In the genomic region with DNA sequence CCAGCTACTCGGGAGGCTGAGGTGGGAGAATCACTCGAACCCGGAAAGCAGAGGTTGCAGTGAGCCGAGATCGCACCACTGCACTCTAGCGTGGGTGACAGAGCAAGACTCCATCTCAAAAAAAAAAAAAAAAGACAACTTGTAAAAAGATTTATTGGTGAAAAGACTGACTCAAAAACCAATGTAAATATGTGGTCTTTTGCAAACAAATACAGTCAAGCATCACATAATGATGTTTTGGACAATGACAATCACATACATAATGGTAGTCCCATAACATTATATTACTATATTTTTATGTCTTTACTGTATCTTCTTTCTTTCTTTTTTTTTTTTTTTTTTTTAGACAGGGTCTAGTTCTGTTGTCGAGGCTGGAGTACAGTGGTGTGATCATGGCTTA, we compare ENCODE assay signal across 22 cellular contexts. TPM values are rescaled to one million over a fixed set of nuclear protein-coding genes. Genes with fewer than 3 reads are reported as not detected.
DNase-seq lines count a peak whose midpoint lies in the region; ATAC-seq and TF ChIP-seq lines count a peak whose summit lies in the region.
"Had no signal": no experiment of that assay in that cellular context is flagged by ENCODE, and none has a peak within 500 bp of the region (broad histone marks: within the 10 kb centered on the region; RNA-seq: fewer than 3 reads in every experiment).

No MANE protein-coding gene starts in this region.

- H3K36me3 ChIP-seq in CD8-positive, alpha-beta T cell (ENCODE audit: insufficient read depth, low read length): no peaks in the 10 kb centered on the region
- no peaks in the 10 kb centered on the region; the same call in 1 of the 2 replicates for H3K36me3 ChIP-seq in GM23338 (ENCODE audit: insufficient read depth)

- H3K9me2 ChIP-seq in GM23338 (ENCODE audit: insufficient read depth): no peaks in the 10 kb centered on the region
- H3K9me2 ChIP-seq: SK-N-SH had no signal

- TF ChIP-seq CTCF in CD8-positive, alpha-beta T cell (IDR thresholded peaks at IDR 0.05): no peak
- TF ChIP-seq CTCF in GM23338 (conservative IDR thresholded peaks at IDR 0.05; ENCODE audit: low read depth in 2 of 2): no peak

- no peaks in the 10 kb centered on the region for H3F3A ChIP-seq in GM23338 (replicated peaks; ENCODE audit: low read depth)

- peaks cover 27% of the 10 kb centered on the region for H4K20me1 ChIP-seq in GM23338 (replicated peaks; ENCODE audit: insufficient read depth)

- H3K36me3 Mint-ChIP-seq in activated naive CD4-positive, alpha-beta T cell treated with anti-CD3 and anti-CD28 coated beads for 36 hours (ENCODE audit: low read depth): peaks cover 19% of the 10 kb centered on the region
- peaks cover 0 to 23% of the 10 kb centered on the region in 2 donors for H3K36me3 Mint-ChIP-seq in activated naive CD4-positive, alpha-beta T cell treated with anti-CD3 and anti-CD28 coated beads, Interleukin-2, amount 50 U/mL, for 72 hours
- peaks cover 40% of the 10 kb centered on the region for H3K36me3 Mint-ChIP-seq in CD8-positive, alpha-beta T cell
- H3K36me3 Mint-ChIP-seq in dendritic cell treated with granulocyte-macrophage colony-stimulating factor and Interleukin-4, amounts not matched to agents 40 ng/mL and 50 ng/mL, for 4 days (ENCODE audit: low read depth): peaks cover 50% of the 10 kb centered on the region
- peaks cover 7 to 24% of the 10 kb centered on the region in 2 donors for H3K36me3 Mint-ChIP-seq in stimulated activated naive B cell treated with anti-CD40 and anti-IgM and Interleukin-4, amounts not matched to agents 10 μg/mL and 1 μg/mL and 100 μg/mL, for 72 hours
- peaks cover 14% of the 10 kb centered on the region; the same call in 2 of the 3 replicates for H3K36me3 Mint-ChIP-seq in GM23338 (ENCODE audit: low read depth)

- no peaks in the 10 kb centered on the region for H3K9me3 Mint-ChIP-seq in activated naive CD4-positive, alpha-beta T cell treated with anti-CD3 and anti-CD28 coated beads for 36 hours
- H3K9me3 Mint-ChIP-seq in activated naive CD4-positive, alpha-beta T cell treated with anti-CD3 and anti-CD28 coated beads, Interleukin-2, amount 50 U/mL, for 72 hours: no peaks in the 10 kb centered on the region
- no peaks in the 10 kb centered on the region for H3K9me3 Mint-ChIP-seq in CD8-positive, alpha-beta T cell
- no peaks in the 10 kb centered on the region for H3K9me3 Mint-ChIP-seq in dendritic cell treated with granulocyte-macrophage colony-stimulating factor and Interleukin-4, amounts not matched to agents 40 ng/mL and 50 ng/mL, for 4 days
- no peaks in the 10 kb centered on the region for H3K9me3 Mint-ChIP-seq in stimulated activated naive B cell treated with anti-CD40 and anti-IgM and Interleukin-4, amounts not matched to agents 10 μg/mL and 1 μg/mL and 100 μg/mL, for 72 hours
- H3K9me3 Mint-ChIP-seq in GM23338: no peaks in the 10 kb centered on the region
- H3K9me3 Mint-ChIP-seq: CD8-positive, alpha-beta memory T cell had no signal

- H3K9me3 ChIP-seq in CD8-positive, alpha-beta T cell (ENCODE audit: low read length): no peaks in the 10 kb centered on the region
- H3K9me3 ChIP-seq: SK-N-SH had no signal

- H3K4me3 ChIP-seq in CD8-positive, alpha-beta T cell (ENCODE audit: low read depth, low read length): no peak overlapping the region
- no peak overlapping the region for H3K4me3 ChIP-seq in GM23338
- H3K4me3 ChIP-seq: BLaER1, GM12878 had no signal

- no peak overlapping the region for H3K4me2 ChIP-seq in GM23338
- H3K4me2 ChIP-seq: BLaER1, SK-N-SH had no signal

- peaks cover 71% of the 10 kb centered on the region for H3K4me1 ChIP-seq in CD8-positive, alpha-beta T cell (ENCODE audit: insufficient read depth, low read length)
- H3K4me1 ChIP-seq in GM23338 (ENCODE audit: insufficient read depth): peaks cover under 1% of the 10 kb centered on the region; the same call in 1 of the 2 replicates

- POLR2A ChIA-PET in CD8-positive, alpha-beta T cell (lab: Charles Lee): no interaction called here

- no peak overlapping the region for H3K27ac ChIP-seq in CD8-positive, alpha-beta T cell (ENCODE audit: low read depth, low read length)
- no peak overlapping the region for H3K27ac ChIP-seq in GM23338 (ENCODE audit: low read depth)
- H3K27ac ChIP-seq: BLaER1 had no signal

- peaks cover 63% of the 10 kb centered on the region for H3K4me1 Mint-ChIP-seq in activated naive CD4-positive, alpha-beta T cell treated with anti-CD3 and anti-CD28 coated beads for 36 hours (ENCODE audit: low read depth)
- H3K4me1 Mint-ChIP-seq in CD8-positive, alpha-beta T cell (ENCODE audit: low read depth): peaks cover 59% of the 10 kb centered on the region
- H3K4me1 Mint-ChIP-seq in dendritic cell treated with granulocyte-macrophage colony-stimulating factor and Interleukin-4, amounts not matched to agents 40 ng/mL and 50 ng/mL, for 4 days (ENCODE audit: low read depth): peaks cover 59% of the 10 kb centered on the region
- H3K4me1 Mint-ChIP-seq in stimulated activated naive B cell treated with anti-CD40 and anti-IgM and Interleukin-4, amounts not matched to agents 10 μg/mL and 1 μg/mL and 100 μg/mL, for 72 hours: peaks cover 29 to 48% of the 10 kb centered on the region in 2 donors
- peaks cover 6% of the 10 kb centered on the region; the same call in 2 of the 3 replicates for H3K4me1 Mint-ChIP-seq in GM23338

- CTCF ChIA-PET in activated naive CD4-positive, alpha-beta T cell treated with anti-CD3 and anti-CD28 coated beads for 36 hours (lab: Charles Lee): interaction anchor here (0.7 to 1.4 kb wide), 2 partner anchors 9 to 34 kb away, joined by 3 to 5 read pairs; no protein-coding TSS in a partner anchor
- CTCF ChIA-PET in CD8-positive, alpha-beta T cell (lab: Charles Lee): interaction anchor here (2.1 kb wide), 1 partner anchor 11 kb away, joined by 8 read pairs; no protein-coding TSS in a partner anchor

- intact Hi-C loops in activated naive CD4-positive, alpha-beta T cell treated with anti-CD3 and anti-CD28 coated beads for 36 hours (cut with micrococcal nuclease): no loop called here
- intact Hi-C loops in CD8-positive, alpha-beta T cell (cut with DNase I, micrococcal nuclease): no loop called here
- intact Hi-C loops in dendritic cell treated with granulocyte-macrophage colony-stimulating factor and Interleukin-4, amounts not matched to agents 40 ng/mL and 50 ng/mL, for 4 days (cut with micrococcal nuclease): no loop called here

- H3K4me3 Mint-ChIP-seq in activated naive CD4-positive, alpha-beta T cell treated with anti-CD3 and anti-CD28 coated beads for 36 hours: no peak overlapping the region
- no peak overlapping the region for H3K4me3 Mint-ChIP-seq in CD8-positive, alpha-beta T cell
- no peak overlapping the region for H3K4me3 Mint-ChIP-seq in dendritic cell treated with granulocyte-macrophage colony-stimulating factor and Interleukin-4, amounts not matched to agents 40 ng/mL and 50 ng/mL, for 4 days
- H3K4me3 Mint-ChIP-seq in stimulated activated naive B cell treated with anti-CD40 and anti-IgM and Interleukin-4, amounts not matched to agents 10 μg/mL and 1 μg/mL and 100 μg/mL, for 72 hours: no peak overlapping the region
- H3K4me3 Mint-ChIP-seq in GM23338: no peak overlapping the region

- H3K27me3 Mint-ChIP-seq in activated naive CD4-positive, alpha-beta T cell treated with anti-CD3 and anti-CD28 coated beads for 36 hours (ENCODE audit: low read depth): no peaks in the 10 kb centered on the region
- H3K27me3 Mint-ChIP-seq in CD8-positive, alpha-beta T cell (ENCODE audit: low read depth): no peaks in the 10 kb centered on the region
- H3K27me3 Mint-ChIP-seq in dendritic cell treated with granulocyte-macrophage colony-stimulating factor and Interleukin-4, amounts not matched to agents 40 ng/mL and 50 ng/mL, for 4 days: no peaks in the 10 kb centered on the region
- no peaks in the 10 kb centered on the region for H3K27me3 Mint-ChIP-seq in stimulated activated naive B cell treated with anti-CD40 and anti-IgM and Interleukin-4, amounts not matched to agents 10 μg/mL and 1 μg/mL and 100 μg/mL, for 72 hours
- H3K27me3 Mint-ChIP-seq in GM23338 (ENCODE audit: insufficient read depth, low read depth, poor library complexity): no peaks in the 10 kb centered on the region
- H3K27me3 Mint-ChIP-seq: CD8-positive, alpha-beta memory T cell had no signal

- no peak for DNase-seq in activated naive CD4-positive, alpha-beta T cell treated with anti-CD3 and anti-CD28 coated beads for 36 hours
- DNase-seq in activated naive CD4-positive, alpha-beta T cell treated with anti-CD3 and anti-CD28 coated beads, Interleukin-2, amount 50 U/mL, for 72 hours (ENCODE audit: low spot score in 2 of 2): no peak
- no peak for DNase-seq in CD8-positive, alpha-beta T cell
- no peak for DNase-seq in stimulated activated naive B cell treated with anti-CD40 and anti-IgM and Interleukin-4, amounts not matched to agents 10 μg/mL and 1 μg/mL and 100 μg/mL, for 72 hours
- no peak for DNase-seq in GM23338 (ENCODE audit: low spot score)
- DNase-seq: CD8-positive, alpha-beta memory T cell; DMS 273 treated with DMSO at 0.1 percent for 48 hours; DMS79; EL; GDM1; Kasumi-1; NCI-H1105; NCI-H1436 treated with DMSO at 0.1 percent for 48 hours; NCI-H187 treated with DMSO at 0.1 percent for 48 hours; NCI-H2171 treated with DMSO at 0.1 percent for 48 hours; NCI-H524 treated with DMSO at 0.1 percent for 48 hours; NCI-H774; SK-N-SH had no signal

- H3K27ac Mint-ChIP-seq in activated naive CD4-positive, alpha-beta T cell treated with anti-CD3 and anti-CD28 coated beads for 36 hours: peak overlapping the region; percentile 65
- no peak overlapping the region for H3K27ac Mint-ChIP-seq in activated naive CD4-positive, alpha-beta T cell treated with anti-CD3 and anti-CD28 coated beads, Interleukin-2, amount 50 U/mL, for 72 hours
- H3K27ac Mint-ChIP-seq in CD8-positive, alpha-beta T cell: peak overlapping the region; percentile 37
- H3K27ac Mint-ChIP-seq in dendritic cell treated with granulocyte-macrophage colony-stimulating factor and Interleukin-4, amounts not matched to agents 40 ng/mL and 50 ng/mL, for 4 days: peak overlapping the region; percentile 83
- peak overlapping the region; percentile 47 for H3K27ac Mint-ChIP-seq in stimulated activated naive B cell treated with anti-CD40 and anti-IgM and Interleukin-4, amounts not matched to agents 10 μg/mL and 1 μg/mL and 100 μg/mL, for 72 hours
- H3K27ac Mint-ChIP-seq in GM23338: no peak overlapping the region

- no peak overlapping the region for H2AFZ ChIP-seq in GM23338

- ATAC-seq in activated naive CD4-positive, alpha-beta T cell treated with anti-CD3 and anti-CD28 coated beads, Interleukin-2, amount 50 U/mL, for 72 hours: no peak
- ATAC-seq in CD8-positive, alpha-beta T cell: no peak
- no peak for ATAC-seq in stimulated activated naive B cell treated with anti-CD40 and anti-IgM and Interleukin-4, amounts not matched to agents 10 μg/mL and 1 μg/mL and 100 μg/mL, for 72 hours (replicated peaks)
- ATAC-seq in GM18868 (IDR thresholded peaks at IDR 0.05; ENCODE audit: unreplicated experiment) (no peak), GM23338 (no peak)
- ATAC-seq: GM12878 had no signal

- no peaks in the 10 kb centered on the region for H3K27me3 ChIP-seq in CD8-positive, alpha-beta T cell (ENCODE audit: insufficient read depth, low read length)
- no peaks in the 10 kb centered on the region for H3K27me3 ChIP-seq in GM23338 (ENCODE audit: insufficient read depth)
- H3K27me3 ChIP-seq: BLaER1 had no signal

- peaks cover 100% of the 10 kb centered on the region for H3K79me2 ChIP-seq in GM23338 (replicated peaks; ENCODE audit: insufficient read depth)

RNA-seq across cellular contexts. Expression of a gene that starts 8.3 kb away (rescaled TPM):
- total RNA-seq in activated naive CD4-positive, alpha-beta T cell treated with anti-CD3 and anti-CD28 coated beads for 36 hours: 10 to 100 TPM; 47.1 to 47.7 TPM
- total RNA-seq in activated naive CD4-positive, alpha-beta T cell treated with anti-CD3 and anti-CD28 coated beads, Interleukin-2, amount 50 U/mL, for 72 hours: 10 to 100 TPM; 49.8 to 55.9 TPM
- 10 to 100 TPM; 60.5 to 60.7 TPM for total RNA-seq in CD8-positive, alpha-beta T cell
- 24.2 and 25.1 TPM in 2 replicates for total RNA-seq in GM23338 (2014; rRNA removed; shearing (Covaris generic))
- polyA plus RNA-seq in GM23338 (2016; fragmentation: Nextera tagmentation; extraction: Ambion mirVana): 28.6 and 31.7 TPM in 2 replicates

RNA-seq across cellular contexts. Expression of a gene that starts 15.6 kb away (rescaled TPM):
- total RNA-seq in activated naive CD4-positive, alpha-beta T cell treated with anti-CD3 and anti-CD28 coated beads for 36 hours: 10 to 100 TPM; 33.3 to 33.5 TPM
- 10 to 100 TPM; 32.5 to 52.1 TPM for total RNA-seq in activated naive CD4-positive, alpha-beta T cell treated with anti-CD3 and anti-CD28 coated beads, Interleukin-2, amount 50 U/mL, for 72 hours
- 1 to 10 TPM; 3.6 to 3.8 TPM for total RNA-seq in CD8-positive, alpha-beta T cell
- total RNA-seq in GM23338 (2014; rRNA removed; shearing (Covaris generic)): 22.7 and 24.2 TPM in 2 replicates
- 21.1 and 30.9 TPM in 2 replicates for polyA plus RNA-seq in GM23338 (2016; fragmentation: Nextera tagmentation; extraction: Ambion mirVana)

Comparison
In these comparisons a context has a peak if more than half of its experiments do, and no peak if none do; other contexts are left out.
1. H3K27ac Mint-ChIP-seq: peak in activated naive CD4-positive, alpha-beta T cell treated with anti-CD3 and anti-CD28 coated beads for 36 hours (single experiment), CD8-positive, alpha-beta T cell (single experiment), dendritic cell treated with granulocyte-macrophage colony-stimulating factor and Interleukin-4, amounts not matched to agents 40 ng/mL and 50 ng/mL, for 4 days (single experiment) and stimulated activated naive B cell treated with anti-CD40 and anti-IgM and Interleukin-4, amounts not matched to agents 10 μg/mL and 1 μg/mL and 100 μg/mL, for 72 hours (single experiment); none in activated naive CD4-positive, alpha-beta T cell treated with anti-CD3 and anti-CD28 coated beads, Interleukin-2, amount 50 U/mL, for 72 hours (0 of 2) and GM23338 (single experiment).